In the genomic region with DNA sequence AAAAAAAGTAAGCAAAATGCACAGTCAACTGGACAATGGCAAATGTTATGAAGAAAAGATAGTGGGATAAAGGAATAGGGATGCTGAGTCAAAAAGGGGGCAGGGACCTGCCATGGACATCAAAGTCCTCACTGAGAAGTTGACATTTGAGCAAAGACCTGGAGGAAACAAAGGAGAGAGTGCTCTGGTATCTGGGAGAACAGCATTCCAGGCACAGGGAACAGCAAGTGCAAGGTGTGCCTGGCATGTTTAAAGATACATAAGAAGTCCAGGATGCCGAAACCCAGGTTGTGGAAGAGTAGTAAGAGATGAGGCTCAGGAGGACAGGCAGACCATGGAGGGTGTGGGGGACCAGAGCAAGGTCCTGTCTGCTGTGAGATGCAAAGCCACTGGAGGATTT, we compare ENCODE assay signal across 1 cellular context.
TF ChIP-seq lines count a peak whose summit lies in the region.

No MANE protein-coding gene starts in this region.

TF ChIP-seq in H1, 55 proteins besides CTCF, POLR2A, EP300 and RAD21:
- no peak for TF ChIP-seq EZH2 (IDR thresholded peaks at IDR 0.05; ENCODE audit: low read depth, low read length, severe bottlenecking)
- TF ChIP-seq, protein P1, sequence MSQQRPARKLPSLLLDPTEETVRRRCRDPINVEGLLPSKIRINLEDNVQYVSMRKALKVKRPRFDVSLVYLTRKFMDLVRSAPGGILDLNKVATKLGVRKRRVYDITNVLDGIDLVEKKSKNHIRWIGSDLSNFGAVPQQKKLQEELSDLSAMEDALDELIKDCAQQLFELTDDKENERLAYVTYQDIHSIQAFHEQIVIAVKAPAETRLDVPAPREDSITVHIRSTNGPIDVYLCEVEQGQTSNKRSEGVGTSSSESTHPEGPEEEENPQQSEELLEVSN (IDR thresholded peaks at IDR 0.05): no peak
